Comparison of ENCODE assay signal across 9 cellular contexts in genomic region chr6:131029661-131030297, GRCh38. TPM values are rescaled to one million over a fixed set of nuclear protein-coding genes. Genes with fewer than 3 reads are reported as not detected.
DNase-seq lines count a peak whose midpoint lies in the region; ATAC-seq and TF ChIP-seq lines count a peak whose summit lies in the region.
"Had no signal": no experiment of that assay in that cellular context is flagged by ENCODE, and none has a peak within 500 bp of the region (broad histone marks: within the 10 kb centered on the region; RNA-seq: fewer than 3 reads in every experiment).

No MANE protein-coding gene starts in this region.

- POLR2A ChIA-PET in RWPE1 (lab: Yijun Ruan, JAX; ENCODE audit: low non-redundant PET): no interaction called here

- DNase-seq in RWPE1 (ENCODE audit: low spot score): peak; percentile 18
- no peak for DNase-seq in left lung
- no peak for DNase-seq in SK-N-DZ (ENCODE audit: low spot score)
- DNase-seq in upper lobe of right lung: no peak
- DNase-seq in activated CD4-positive, alpha-beta T cell treated with anti-CD3 and anti-CD28 coated beads for 4 hours: no peak
- DNase-seq: right lobe of liver had no signal

- intact Hi-C loops in left lung (cut with DNase I) (no loop called here), upper lobe of right lung (cut with DNase I) (no loop called here)

- no peaks in the 10 kb centered on the region for H3K36me3 ChIP-seq in left lung
- no peaks in the 10 kb centered on the region for H3K36me3 ChIP-seq in upper lobe of right lung
- H3K36me3 ChIP-seq: right lobe of liver had no signal

- peak; percentile 87 for ATAC-seq in GM18508 (IDR thresholded peaks at IDR 0.05; ENCODE audit: insufficient read depth, unreplicated experiment)
- ATAC-seq in HG02588 (IDR thresholded peaks at IDR 0.05; ENCODE audit: unreplicated experiment): peak; percentile 93
- ATAC-seq in left lung: peak; percentile 40
- no peak for ATAC-seq in upper lobe of right lung
- no peak for ATAC-seq in esophagus mucosa

- TF ChIP-seq CTCF in RWPE1 (conservative IDR thresholded peaks at IDR 0.05; ENCODE audit: low read depth) (no peak), left lung (IDR thresholded peaks at IDR 0.05) (no peak), upper lobe of right lung (IDR thresholded peaks at IDR 0.05) (no peak)

- H3K4me3 ChIP-seq in left lung: no peak overlapping the region
- no peak overlapping the region for H3K4me3 ChIP-seq in upper lobe of right lung
- H3K4me3 ChIP-seq: right lobe of liver had no signal

- no peaks in the 10 kb centered on the region for H3K9me3 ChIP-seq in left lung
- no peaks in the 10 kb centered on the region for H3K9me3 ChIP-seq in upper lobe of right lung
- H3K9me3 ChIP-seq: right lobe of liver had no signal

- H3K4me1 ChIP-seq in left lung (no peaks in the 10 kb centered on the region), upper lobe of right lung (peaks cover 5% of the 10 kb centered on the region)

- H3K27me3 ChIP-seq in left lung: no peaks in the 10 kb centered on the region
- no peaks in the 10 kb centered on the region for H3K27me3 ChIP-seq in upper lobe of right lung
- H3K27me3 ChIP-seq: right lobe of liver had no signal

- CTCF ChIA-PET in RWPE1 (lab: Yijun Ruan, JAX): interaction anchor here (0.6 to 1.8 kb wide), 3 partner anchors 9 to 144 kb away, joined by 3 to 5 read pairs (median 5); no protein-coding TSS in a partner anchor

- no peak overlapping the region for H3K27ac ChIP-seq in RWPE1
- no peak overlapping the region for H3K27ac ChIP-seq in left lung
- H3K27ac ChIP-seq in upper lobe of right lung: no peak overlapping the region
- H3K27ac ChIP-seq: right lobe of liver had no signal

RNA-seq across cellular contexts. Expression of gene EPB41L2, which starts 33.3 kb away (rescaled TPM):
- total RNA-seq in left lung: 10 to 100 TPM; 91.3 to 97.1 TPM
- polyA plus RNA-seq in SK-N-DZ (2014; cell fraction: cytosol; rRNA removed): 13.6 and 15.4 TPM in 2 replicates
- polyA plus RNA-seq in SK-N-DZ (2014; cell fraction: nucleus; rRNA removed): 45.1 and 84.9 TPM in 2 replicates
- 174 TPM for total RNA-seq in upper lobe of right lung
- 9.1 TPM for total RNA-seq in esophagus mucosa

Comparison
In these comparisons a context has a peak if more than half of its experiments do, and no peak if none do; other contexts are left out.
1. ATAC-seq: peak in GM18508 (single experiment), HG02588 (single experiment) and left lung (single experiment); none in upper lobe of right lung (single experiment) and esophagus mucosa (single experiment).